1 cellular context compared by ENCODE assay signal in the genomic region with DNA sequence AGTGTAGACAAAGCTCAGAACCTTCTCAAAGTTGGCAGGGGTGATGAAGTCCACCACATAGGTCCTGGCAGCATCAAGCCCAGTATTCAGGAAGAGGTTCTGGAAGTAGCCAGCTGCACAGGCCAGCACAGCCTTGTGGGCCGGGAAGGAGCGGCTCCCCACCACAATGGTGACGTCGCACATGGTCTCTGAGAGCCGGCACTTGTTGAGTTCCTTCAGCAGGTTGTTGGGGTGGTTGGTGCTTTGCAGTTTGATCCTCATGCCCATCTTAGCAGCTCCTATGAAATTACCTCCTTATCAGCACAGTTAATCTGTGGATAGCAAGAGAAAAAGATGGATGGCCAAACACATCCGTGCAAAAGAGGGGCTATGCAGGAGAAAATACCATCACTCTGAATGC.
TF ChIP-seq lines count a peak whose summit lies in the region.

No MANE protein-coding gene starts in this region.

TF ChIP-seq in neural cell, 6 proteins besides CTCF, POLR2A, EP300 and RAD21 (continued from another document):
- TF ChIP-seq REST (IDR thresholded peaks at IDR 0.05; ENCODE audit: borderline replicate concordance) = no peak
- no peak for TF ChIP-seq MXI1 (conservative IDR thresholded peaks at IDR 0.05; ENCODE audit: poor library complexity, severe bottlenecking)
- TF ChIP-seq SMC3 (conservative IDR thresholded peaks at IDR 0.05; ENCODE audit: poor library complexity) = no peak
